In the genomic region with DNA sequence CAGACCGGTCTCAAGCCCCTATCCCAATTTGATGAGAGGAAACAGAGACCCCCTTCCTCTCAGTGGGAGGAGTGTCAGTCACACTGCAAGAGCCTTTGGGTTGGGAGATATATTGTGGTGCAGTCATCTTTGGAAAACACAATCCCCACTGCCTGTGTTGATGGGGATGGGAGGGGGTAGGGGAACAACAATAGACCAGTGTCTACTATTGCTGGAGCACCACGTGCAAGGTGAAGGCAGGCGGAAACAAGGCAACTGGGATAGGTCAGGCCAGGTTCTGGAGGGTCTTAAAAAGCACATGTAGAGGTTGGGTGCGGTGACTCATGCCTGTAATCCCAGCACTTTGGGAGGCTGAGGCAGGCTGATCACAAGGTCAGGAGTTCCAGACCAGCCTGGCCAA, we compare ENCODE assay signal across 18 cellular contexts.
DNase-seq lines count a peak whose midpoint lies in the region; ATAC-seq and TF ChIP-seq lines count a peak whose summit lies in the region.
"Had no signal": no experiment of that assay in that cellular context is flagged by ENCODE, and none has a peak within 500 bp of the region (broad histone marks: within the 10 kb centered on the region; RNA-seq: fewer than 3 reads in every experiment).

No MANE protein-coding gene starts in this region.

- no peak overlapping the region for H3K4me2 ChIP-seq in neural progenitor cell
- H3K4me2 ChIP-seq: GM23338 had no signal

- no peak overlapping the region for H2AFZ ChIP-seq in neural progenitor cell (replicated peaks)
- H2AFZ ChIP-seq: GM23338 had no signal

- H3K9me3 ChIP-seq in neural progenitor cell (ENCODE audit: low read depth), result no peaks in the 10 kb centered on the region
- H3K9me3 ChIP-seq in MG63, result peaks cover 7% of the 10 kb centered on the region
- H3K9me3 ChIP-seq in aorta (ENCODE audit: control insufficient read depth, low read length), result no peaks in the 10 kb centered on the region

- DNase-seq in dorsolateral prefrontal cortex (no peak), neural progenitor cell (ENCODE audit: low spot score) (no peak), MG63 (no peak), aorta (no peak), COLO829 (ENCODE audit: low spot score) (no peak), D341Med (ENCODE audit: low spot score) (no peak)
- DNase-seq: ACHN, GDM1, NCI-H1105 treated with DMSO at 0.1 percent for 48 hours, NCI-H1694 treated with DMSO at 0.1 percent for 48 hours, NCI-H2107, NCI-H510A, NCI-H774 had no signal

- H3K27ac Mint-ChIP-seq in neural progenitor cell, result peak overlapping the region; percentile 59
- H3K27ac Mint-ChIP-seq: GM23338 had no signal

- peaks cover 39% of the 10 kb centered on the region for H3K9me3 Mint-ChIP-seq in neural progenitor cell

- H3K4me3 ChIP-seq in dorsolateral prefrontal cortex (no peak overlapping the region), neural progenitor cell (no peak overlapping the region), MG63 (no peak overlapping the region), aorta (ENCODE audit: low read length in 2 of 2) (no peak overlapping the region)
- H3K4me3 ChIP-seq: GM23338 had no signal

- WGBS in aorta, 2 donors, result 92 to 94% methylated on average over 4 of the region's 4 CpGs

- H3K4me3 Mint-ChIP-seq in neural progenitor cell, result no peak overlapping the region
- H3K4me3 Mint-ChIP-seq: GM23338 had no signal

- H3K27me3 Mint-ChIP-seq in neural progenitor cell (ENCODE audit: insufficient read depth, low read depth), result peaks cover 14% of the 10 kb centered on the region

- H3K4me1 ChIP-seq in neural progenitor cell (peaks cover 30% of the 10 kb centered on the region), aorta (ENCODE audit: control insufficient read depth in 1 of 2, insufficient read depth in 2 of 2, low read length in 2 of 2) (no peaks in the 10 kb centered on the region)

- H3K27me3 ChIP-seq in dorsolateral prefrontal cortex, result no peaks in the 10 kb centered on the region
- H3K27me3 ChIP-seq in neural progenitor cell, result no peaks in the 10 kb centered on the region
- no peaks in the 10 kb centered on the region for H3K27me3 ChIP-seq in MG63
- H3K27me3 ChIP-seq in aorta (ENCODE audit: control insufficient read depth in 1 of 2, insufficient read depth in 2 of 2, low read length in 1 of 2), result no peaks in the 10 kb centered on the region

- H3K36me3 ChIP-seq in neural progenitor cell (no peaks in the 10 kb centered on the region), MG63 (no peaks in the 10 kb centered on the region), aorta (ENCODE audit: control insufficient read depth in 1 of 2, insufficient read depth in 2 of 2, low read length in 1 of 2) (no peaks in the 10 kb centered on the region)

- TF ChIP-seq CTCF in dorsolateral prefrontal cortex (IDR thresholded peaks at IDR 0.05 in 54 of 56, conservative IDR thresholded peaks at IDR 0.05 in 2 of 56; ENCODE audit: low read depth in 1 of 56, partially characterized antibody in 56 of 56) (no peak), neural progenitor cell (IDR thresholded peaks at IDR 0.05) (no peak)

- peaks cover 40% of the 10 kb centered on the region for H3K4me1 Mint-ChIP-seq in neural progenitor cell

- H3K27ac ChIP-seq in angular gyrus (ENCODE audit: low read depth, low read length) (peak overlapping the region; percentile 65), dorsolateral prefrontal cortex (peak overlapping the region in 56 of 59 donors; percentile 1 to 100 (median 72)), neural progenitor cell (no peak overlapping the region), aorta (ENCODE audit: low read depth in 1 of 2, low read length in 2 of 2) (peak overlapping the region in 1 of 2 donors; percentile 32)
- H3K27ac ChIP-seq: C4-2B had no signal

- ATAC-seq in aorta (ENCODE audit: low FRiP score), result no peak
- ATAC-seq: GM23338, HCT116, Right ventricle myocardium inferior had no signal

- H3K79me2 ChIP-seq in neural progenitor cell (ENCODE audit: low read depth), result no peaks in the 10 kb centered on the region

- H3K9ac ChIP-seq in neural progenitor cell, result no peak overlapping the region

- no peaks in the 10 kb centered on the region for H4K20me1 ChIP-seq in neural progenitor cell (ENCODE audit: low read depth)

- peaks cover 46% of the 10 kb centered on the region for H3F3A ChIP-seq in neural progenitor cell (ENCODE audit: low read depth)

- peaks cover 8% of the 10 kb centered on the region for H3K36me3 Mint-ChIP-seq in neural progenitor cell

- intact Hi-C loops in dorsolateral prefrontal cortex (cut with DNase I), result no loop called here
- intact Hi-C loops in aorta (cut with DNase I), result no loop called here
